In the genomic region with DNA sequence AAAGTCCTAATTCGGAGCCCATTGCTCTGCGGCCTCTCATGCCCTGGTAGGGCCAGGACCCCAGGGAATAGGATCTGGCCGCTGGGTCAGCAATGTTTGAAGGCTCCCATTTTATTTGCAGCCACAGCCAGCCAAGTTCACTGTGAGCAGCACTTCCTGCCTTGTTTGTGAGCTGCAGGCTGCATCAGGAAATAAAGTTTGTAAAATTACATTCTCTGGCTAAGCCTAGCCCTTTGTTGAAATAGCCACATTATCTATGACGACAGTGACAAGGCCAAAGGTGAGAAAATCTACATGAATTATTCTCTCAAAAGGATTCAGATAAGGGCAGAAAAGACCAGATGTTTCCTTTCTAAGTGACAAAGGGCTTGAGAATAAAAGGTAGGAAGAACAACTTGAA, we compare ENCODE assay signal across 9 cellular contexts. TPM values are rescaled to one million over a fixed set of nuclear protein-coding genes. Genes with fewer than 3 reads are reported as not detected.
DNase-seq lines count a peak whose midpoint lies in the region; ATAC-seq and TF ChIP-seq lines count a peak whose summit lies in the region.
"Had no signal": no experiment of that assay in that cellular context is flagged by ENCODE, and none has a peak within 500 bp of the region (broad histone marks: within the 10 kb centered on the region; RNA-seq: fewer than 3 reads in every experiment).

No MANE protein-coding gene starts in this region.

- no peak overlapping the region for H3K9ac ChIP-seq in skeletal muscle tissue (ENCODE audit: low read depth in 1 of 3, low read length in 3 of 3)

- no peak for TF ChIP-seq CTCF in adrenal gland (IDR thresholded peaks at IDR 0.05)

- no peaks in the 10 kb centered on the region for H3K36me3 ChIP-seq in adrenal gland (replicated peaks in 1 of 2)
- H3K36me3 ChIP-seq in skeletal muscle tissue (ENCODE audit: control insufficient read depth in 3 of 3, insufficient read depth in 3 of 3, low read length in 3 of 3): no peaks in the 10 kb centered on the region

- H3K27ac ChIP-seq in adrenal gland (peak overlapping the region; percentile 89 to 97 (median 95)), skeletal muscle tissue (ENCODE audit: low read depth, low read length) (peak overlapping the region; percentile 93)

- H3K9me3 ChIP-seq in adrenal gland (replicated peaks in 1 of 3) (no peaks in the 10 kb centered on the region), skeletal muscle tissue (ENCODE audit: control insufficient read depth in 3 of 3, low read length in 3 of 3) (no peaks in the 10 kb centered on the region)

- DNase-seq in HT-29 (ENCODE audit: low spot score): peak; percentile 76
- DNase-seq in adrenal gland: peak; percentile 35 to 84 (median 51)
- peak; percentile 59 for DNase-seq in left ventricle myocardium superior
- DNase-seq in NCI-H2227 treated with DMSO at 0.1 percent for 48 hours (lab: John Stamatoyannopoulos, UW): no peak
- no peak for DNase-seq in stimulated activated CD4-positive, alpha-beta T cell treated with anti-CD3 and anti-CD28 coated beads, Interleukin-1b, Interleukin-23, amount 100 ng/mL, for 48 hours
- DNase-seq in activated CD4-positive, CD25-positive, alpha-beta regulatory T cell (lab: John Stamatoyannopoulos, UW): no peak
- DNase-seq: NCI-H446 had no signal

- 46 to 52% (median 49%) methylated on average over 4 of the region's 4 CpGs for WGBS in adrenal gland, 4 donors

- no peak overlapping the region for H3K4me3 ChIP-seq in adrenal gland
- H3K4me3 ChIP-seq in skeletal muscle tissue (ENCODE audit: low read length in 3 of 3): no peak overlapping the region

- peak; percentile 43 for ATAC-seq in left ventricle myocardium superior
- ATAC-seq in GM21528 (IDR thresholded peaks at IDR 0.05; ENCODE audit: low FRiP score, unreplicated experiment): no peak

- intact Hi-C loops in adrenal gland (cut with DNase I) (no loop called here), left ventricle myocardium superior (cut with micrococcal nuclease) (no loop called here)

- H3K27me3 ChIP-seq in adrenal gland (no peaks in the 10 kb centered on the region), skeletal muscle tissue (ENCODE audit: control insufficient read depth in 3 of 3, insufficient read depth in 3 of 3, low read length in 3 of 3) (no peaks in the 10 kb centered on the region)

- H3K4me1 ChIP-seq in adrenal gland (replicated peaks in 1 of 2) (peaks cover 9 to 25% of the 10 kb centered on the region in 2 donors), skeletal muscle tissue (ENCODE audit: control insufficient read depth in 3 of 3, insufficient read depth in 3 of 3, low read length in 3 of 3) (peaks cover 13 to 23% (median 13%) of the 10 kb centered on the region in 3 donors)

- peak in 1 of 2 donors; percentile 10 for TF ChIP-seq POLR2A in adrenal gland (IDR thresholded peaks at IDR 0.05)

RNA-seq across cellular contexts. Expression of a gene that starts 23.7 kb away (rescaled TPM):
- 169 and 195 TPM in 2 replicates for total RNA-seq in HT-29 (2014; rRNA removed; shearing (Covaris generic))
- total RNA-seq in adrenal gland: 100 to 1,000 TPM; 288 to 803 (median 331) TPM
- 100 to 1,000 TPM in 2 of 3 donors, 10 to 100 TPM in 1; 93.3 to 400 (median 105) TPM for polyA plus RNA-seq in adrenal gland
- total RNA-seq in left ventricle myocardium superior: 551 TPM
- 363 TPM for total RNA-seq in skeletal muscle tissue

Comparison
In these comparisons a context has a peak if more than half of its experiments do, and no peak if none do; other contexts are left out.
1. DNase-seq: peak in HT-29 (single experiment), adrenal gland (7 of 7) and left ventricle myocardium superior (single experiment); none in NCI-H2227 treated with DMSO at 0.1 percent for 48 hours (single experiment), stimulated activated CD4-positive, alpha-beta T cell treated with anti-CD3 and anti-CD28 coated beads, Interleukin-1b, Interleukin-23, amount 100 ng/mL, for 48 hours (single experiment) and activated CD4-positive, CD25-positive, alpha-beta regulatory T cell (0 of 4).